1 cellular context compared by ENCODE assay signal in genomic region chr6:80457044-80457933, GRCh38.
TF ChIP-seq lines count a peak whose summit lies in the region.

No MANE protein-coding gene starts in this region.

TF ChIP-seq in SK-N-SH, 30 proteins besides CTCF, POLR2A, EP300 and RAD21 (continued from another document):
- TF ChIP-seq, protein P1, sequence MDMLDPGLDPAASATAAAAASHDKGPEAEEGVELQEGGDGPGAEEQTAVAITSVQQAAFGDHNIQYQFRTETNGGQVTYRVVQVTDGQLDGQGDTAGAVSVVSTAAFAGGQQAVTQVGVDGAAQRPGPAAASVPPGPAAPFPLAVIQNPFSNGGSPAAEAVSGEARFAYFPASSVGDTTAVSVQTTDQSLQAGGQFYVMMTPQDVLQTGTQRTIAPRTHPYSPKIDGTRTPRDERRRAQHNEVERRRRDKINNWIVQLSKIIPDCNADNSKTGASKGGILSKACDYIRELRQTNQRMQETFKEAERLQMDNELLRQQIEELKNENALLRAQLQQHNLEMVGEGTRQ (IDR thresholded peaks at IDR 0.05; ENCODE audit: borderline replicate concordance, low read depth, low read length), result no peak
- TF ChIP-seq, protein P2, sequence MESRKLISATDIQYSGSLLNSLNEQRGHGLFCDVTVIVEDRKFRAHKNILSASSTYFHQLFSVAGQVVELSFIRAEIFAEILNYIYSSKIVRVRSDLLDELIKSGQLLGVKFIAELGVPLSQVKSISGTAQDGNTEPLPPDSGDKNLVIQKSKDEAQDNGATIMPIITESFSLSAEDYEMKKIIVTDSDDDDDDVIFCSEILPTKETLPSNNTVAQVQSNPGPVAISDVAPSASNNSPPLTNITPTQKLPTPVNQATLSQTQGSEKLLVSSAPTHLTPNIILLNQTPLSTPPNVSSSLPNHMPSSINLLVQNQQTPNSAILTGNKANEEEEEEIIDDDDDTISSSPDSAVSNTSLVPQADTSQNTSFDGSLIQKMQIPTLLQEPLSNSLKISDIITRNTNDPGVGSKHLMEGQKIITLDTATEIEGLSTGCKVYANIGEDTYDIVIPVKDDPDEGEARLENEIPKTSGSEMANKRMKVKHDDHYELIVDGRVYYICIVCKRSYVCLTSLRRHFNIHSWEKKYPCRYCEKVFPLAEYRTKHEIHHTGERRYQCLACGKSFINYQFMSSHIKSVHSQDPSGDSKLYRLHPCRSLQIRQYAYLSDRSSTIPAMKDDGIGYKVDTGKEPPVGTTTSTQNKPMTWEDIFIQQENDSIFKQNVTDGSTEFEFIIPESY (IDR thresholded peaks at IDR 0.05; ENCODE audit: borderline replicate concordance, low read depth), result no peak
- TF ChIP-seq FOXM1 (IDR thresholded peaks at IDR 0.05; ENCODE audit: low read depth) (no peak), MAX (IDR thresholded peaks at IDR 0.05; ENCODE audit: low read depth) (peak; percentile 54; the same call in 1 of the 2 replicates), REST (IDR thresholded peaks at IDR 0.05; ENCODE audit: low read depth, low read length) (no peak), CHD2 (IDR thresholded peaks at IDR 0.05; ENCODE audit: low read length, partially characterized antibody) (no peak), YY1 (IDR thresholded peaks at IDR 0.05; ENCODE audit: low read depth) (no peak), ELF1 (IDR thresholded peaks at IDR 0.05) (no peak), TEAD4 (IDR thresholded peaks at IDR 0.05; ENCODE audit: borderline replicate concordance, insufficient read depth) (no peak), NFIC (IDR thresholded peaks at IDR 0.05; ENCODE audit: borderline replicate concordance) (peak; percentile 97), FOXJ3 (CRISPR knock-in tag; IDR thresholded peaks at IDR 0.05) (no peak), RCOR1 (IDR thresholded peaks at IDR 0.05; ENCODE audit: low read length) (no peak), RFX5 (IDR thresholded peaks at IDR 0.05; ENCODE audit: low read length) (no peak), GABPA (IDR thresholded peaks at IDR 0.05; ENCODE audit: low read depth) (no peak), TAF1 (IDR thresholded peaks at IDR 0.05; ENCODE audit: borderline replicate concordance, low read depth, low read length) (peak; percentile 40; the same call in 1 of the 2 replicates), FOSL2 (IDR thresholded peaks at IDR 0.05; ENCODE audit: borderline replicate concordance, low read depth) (peak; percentile 90; the same call in 1 of the 2 replicates), PBX3 (IDR thresholded peaks at IDR 0.05) (peak; percentile 87)
- TF ChIP-seq, protein P3, sequence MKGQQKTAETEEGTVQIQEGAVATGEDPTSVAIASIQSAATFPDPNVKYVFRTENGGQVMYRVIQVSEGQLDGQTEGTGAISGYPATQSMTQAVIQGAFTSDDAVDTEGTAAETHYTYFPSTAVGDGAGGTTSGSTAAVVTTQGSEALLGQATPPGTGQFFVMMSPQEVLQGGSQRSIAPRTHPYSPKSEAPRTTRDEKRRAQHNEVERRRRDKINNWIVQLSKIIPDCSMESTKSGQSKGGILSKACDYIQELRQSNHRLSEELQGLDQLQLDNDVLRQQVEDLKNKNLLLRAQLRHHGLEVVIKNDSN (IDR thresholded peaks at IDR 0.05; ENCODE audit: borderline replicate concordance, low read depth), result no peak
